In genomic region chr1:9874412-9874811, GRCh38 we compare ENCODE assay signal across 1 cellular context.
TF ChIP-seq lines count a peak whose summit lies in the region.

No MANE protein-coding gene starts in this region.

TF ChIP-seq in HepG2, 621 proteins besides CTCF, POLR2A, EP300 and RAD21:
- no peak for TF ChIP-seq FOXM1 (CRISPR knock-in tag; IDR thresholded peaks at IDR 0.05)
- no peak for TF ChIP-seq FOSL1 (CRISPR knock-in tag; IDR thresholded peaks at IDR 0.05; ENCODE audit: borderline replicate concordance)
- no peak for TF ChIP-seq JDP2 (CRISPR knock-in tag; IDR thresholded peaks at IDR 0.05; ENCODE audit: borderline replicate concordance)
- no peak for TF ChIP-seq NFIC (IDR thresholded peaks at IDR 0.05; ENCODE audit: low read length)
- TF ChIP-seq ISL2 (CRISPR knock-in tag; IDR thresholded peaks at IDR 0.05) = no peak
- no peak for TF ChIP-seq RNF219 (CRISPR knock-in tag; IDR thresholded peaks at IDR 0.05)
- no peak for TF ChIP-seq MLX (CRISPR knock-in tag; IDR thresholded peaks at IDR 0.05)
- no peak for TF ChIP-seq ZNF18 (CRISPR knock-in tag; IDR thresholded peaks at IDR 0.05; ENCODE audit: insufficient replicate concordance)
- no peak for TF ChIP-seq ZNF530 (CRISPR knock-in tag; IDR thresholded peaks at IDR 0.05; ENCODE audit: low read depth)
- TF ChIP-seq ZNF230 (CRISPR knock-in tag; IDR thresholded peaks at IDR 0.05) = no peak
- TF ChIP-seq ERF (CRISPR knock-in tag; IDR thresholded peaks at IDR 0.05) = no peak
- TF ChIP-seq FOXP1 (IDR thresholded peaks at IDR 0.05) = no peak
- TF ChIP-seq FOXP1 (CRISPR knock-in tag; IDR thresholded peaks at IDR 0.05) = no peak
- no peak for TF ChIP-seq ZNF318 (CRISPR knock-in tag; IDR thresholded peaks at IDR 0.05)
- no peak for TF ChIP-seq ZNF282 (IDR thresholded peaks at IDR 0.05; ENCODE audit: partially characterized antibody)
